Comparison of ENCODE assay signal across 8 cellular contexts in genomic region chr6:26199773-26200728, GRCh38.
DNase-seq lines count a peak whose midpoint lies in the region; ATAC-seq, FAIRE-seq and TF ChIP-seq lines count a peak whose summit lies in the region.

No MANE protein-coding gene starts in this region.

- H3K4me1 Mint-ChIP-seq in activated CD4-positive, alpha-beta memory T cell treated with anti-CD3 and anti-CD28 coated beads for 36 hours (ENCODE audit: low read depth): peaks cover 32% of the 10 kb centered on the region

- H3K27me3 ChIP-seq in right atrium auricular region (no peaks in the 10 kb centered on the region), spleen (replicated peaks in 1 of 7) (no peaks in the 10 kb centered on the region)

- 1 to 2% (median 2%) methylated on average over 20 of the region's 20 CpGs for WGBS in spleen, 5 donors

- CTCF ChIA-PET in activated CD4-positive, alpha-beta memory T cell treated with anti-CD3 and anti-CD28 coated beads for 36 hours (lab: Charles Lee): interaction anchor here (0.8 to 6.3 kb wide), 8 partner anchors 12 to 76 kb away, joined by 3 to 37 read pairs (median 4); a partner anchor contains a TSS

- ATAC-seq in esophagus mucosa: no peak
- ATAC-seq in HG02884 (IDR thresholded peaks at IDR 0.05; ENCODE audit: unreplicated experiment): no peak

- peak overlapping the region; percentile 86 for H3K4me3 Mint-ChIP-seq in activated CD4-positive, alpha-beta memory T cell treated with anti-CD3 and anti-CD28 coated beads for 36 hours

- no peak for FAIRE-seq in HTR-8/SVneo (lab: Jason Lieb, UNC)

- peak overlapping the region; percentile 99 for H3K27ac Mint-ChIP-seq in activated CD4-positive, alpha-beta memory T cell treated with anti-CD3 and anti-CD28 coated beads for 36 hours

- H3K27me3 Mint-ChIP-seq in activated CD4-positive, alpha-beta memory T cell treated with anti-CD3 and anti-CD28 coated beads for 36 hours: peaks cover 6% of the 10 kb centered on the region

- H3K27ac ChIP-seq in right atrium auricular region (peak overlapping the region; percentile 91 to 95), spleen (peak overlapping the region; percentile 86 to 100 (median 98))

- H3K9me3 ChIP-seq in right atrium auricular region (no peaks in the 10 kb centered on the region), spleen (no peaks in the 10 kb centered on the region)

- H3K4me3 ChIP-seq in Jurkat, Clone E6-1 (ENCODE audit: low read length): peak overlapping the region; percentile 61
- peak overlapping the region; percentile 64 to 67 for H3K4me3 ChIP-seq in right atrium auricular region
- H3K4me3 ChIP-seq in spleen: peak overlapping the region; percentile 12 to 82 (median 55)

- intact Hi-C loops in activated CD4-positive, alpha-beta memory T cell treated with anti-CD3 and anti-CD28 coated beads for 36 hours (cut with micrococcal nuclease): loop anchor here (1.0 to 5.0 kb wide), 8 partner anchors 12 to 1692 kb away; a partner anchor contains a TSS
- intact Hi-C loops in spleen (cut with DNase I; ENCODE audit: low total_unique reads): loop anchor here (5.0 kb wide), 1 partner anchor 43 kb away; a partner anchor contains a TSS

- TF ChIP-seq POLR2A in spleen (IDR thresholded peaks at IDR 0.05): no peak

- no peaks in the 10 kb centered on the region for H3K9me3 Mint-ChIP-seq in activated CD4-positive, alpha-beta memory T cell treated with anti-CD3 and anti-CD28 coated beads for 36 hours

- H3K36me3 Mint-ChIP-seq in activated CD4-positive, alpha-beta memory T cell treated with anti-CD3 and anti-CD28 coated beads for 36 hours: peaks cover 35% of the 10 kb centered on the region

- H3K36me3 ChIP-seq in right atrium auricular region: no peaks in the 10 kb centered on the region
- no peaks in the 10 kb centered on the region for H3K36me3 ChIP-seq in spleen

- H3K4me1 ChIP-seq in right atrium auricular region (peaks cover 0 to 34% of the 10 kb centered on the region in 2 donors), spleen (peaks cover 0 to 58% (median 25%) of the 10 kb centered on the region in 6 donors)

- DNase-seq in COR-L47 (lab: John Stamatoyannopoulos, UW): peak; percentile 67
- no peak for DNase-seq in Jurkat, Clone E6-1 (ENCODE audit: low read depth, low spot score)
- peak; percentile 78 for DNase-seq in activated CD4-positive, alpha-beta memory T cell treated with anti-CD3 and anti-CD28 coated beads for 36 hours
- no peak for DNase-seq in right atrium auricular region (ENCODE audit: low spot score)
- no peak for DNase-seq in spleen
- no peak for DNase-seq in HTR-8/SVneo (ENCODE audit: insufficient read length, low spot score)

- POLR2A ChIA-PET in activated CD4-positive, alpha-beta memory T cell treated with anti-CD3 and anti-CD28 coated beads for 36 hours (lab: Charles Lee): interaction anchor here (0.6 to 9.3 kb wide), 22 partner anchors 14 to 1693 kb away, joined by 3 to 336 read pairs (median 20); a partner anchor contains a TSS

- TF ChIP-seq CTCF in right atrium auricular region (IDR thresholded peaks at IDR 0.05) (no peak), spleen (IDR thresholded peaks at IDR 0.05 in 8 of 11, conservative IDR thresholded peaks at IDR 0.05 in 3 of 11) (no peak)

Comparison
In these comparisons a context has a peak if more than half of its experiments do, and no peak if none do; other contexts are left out.
1. DNase-seq: peak in COR-L47 (single experiment) and activated CD4-positive, alpha-beta memory T cell treated with anti-CD3 and anti-CD28 coated beads for 36 hours (single experiment); none in Jurkat, Clone E6-1 (single experiment), right atrium auricular region (single experiment), spleen (single experiment) and HTR-8/SVneo (single experiment).
2. Peak in every context shown above with its lines, with median percentiles within 50 percentile points of each other: H3K4me3 ChIP-seq.